In the genomic region with DNA sequence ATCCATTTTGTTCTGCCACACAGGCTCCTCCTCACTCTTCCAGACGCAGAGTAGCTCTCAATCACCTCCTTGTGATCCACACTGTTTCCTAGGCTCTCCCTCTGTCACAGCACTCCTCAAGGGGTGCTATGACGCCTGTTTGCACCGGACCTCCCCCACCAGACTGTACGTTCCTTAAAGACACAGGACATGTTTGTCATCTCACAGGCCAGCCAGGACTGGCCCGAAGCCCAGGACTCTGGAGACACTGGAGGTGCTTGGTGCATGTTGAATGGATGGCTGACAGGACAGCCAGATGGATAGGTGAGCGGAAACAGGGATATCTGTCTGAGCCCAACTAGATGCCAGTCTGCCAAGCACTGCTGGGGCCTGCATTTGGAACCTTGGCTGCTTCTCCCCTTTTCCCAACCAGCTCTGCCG, we compare ENCODE assay signal across 17 cellular contexts. TPM values are rescaled to one million over a fixed set of nuclear protein-coding genes. Genes with fewer than 3 reads are reported as not detected.
DNase-seq lines count a peak whose midpoint lies in the region; ATAC-seq and TF ChIP-seq lines count a peak whose summit lies in the region.
"Had no signal": no experiment of that assay in that cellular context is flagged by ENCODE, and none has a peak within 500 bp of the region (broad histone marks: within the 10 kb centered on the region; RNA-seq: fewer than 3 reads in every experiment).

No MANE protein-coding gene starts in this region.

- H4K20me1 ChIP-seq in HCT116 (ENCODE audit: insufficient read depth), result no peaks in the 10 kb centered on the region

- H3K27me3 ChIP-seq in HCT116 (ENCODE audit: insufficient read depth, low read length), result no peaks in the 10 kb centered on the region
- H3K27me3 ChIP-seq in WERI-Rb-1 (ENCODE audit: insufficient read depth, low read depth, severe bottlenecking), result no peaks in the 10 kb centered on the region
- no peaks in the 10 kb centered on the region for H3K27me3 ChIP-seq in heart left ventricle
- H3K27me3 ChIP-seq in gastrocnemius medialis, result no peaks in the 10 kb centered on the region
- H3K27me3 ChIP-seq: adrenal gland had no signal

- H3K9ac ChIP-seq in HCT116 (ENCODE audit: low read length), result no peak overlapping the region
- H3K9ac ChIP-seq: SK-N-SH had no signal

- TF ChIP-seq CTCF in HCT116 (IDR thresholded peaks at IDR 0.05 in 2 of 3, conservative IDR thresholded peaks at IDR 0.05 in 1 of 3; ENCODE audit: borderline replicate concordance in 1 of 3, insufficient read depth in 1 of 3, low read depth in 2 of 3, low read length in 2 of 3), result no peak
- no peak for TF ChIP-seq CTCF in WERI-Rb-1 (IDR thresholded peaks at IDR 0.05; ENCODE audit: low read depth, low read length)
- TF ChIP-seq CTCF in heart left ventricle (IDR thresholded peaks at IDR 0.05), result no peak
- TF ChIP-seq CTCF in gastrocnemius medialis (IDR thresholded peaks at IDR 0.05 in 4 of 5, conservative IDR thresholded peaks at IDR 0.05 in 1 of 5), result no peak

- no peaks in the 10 kb centered on the region for H3K9me2 ChIP-seq in HCT116 (ENCODE audit: insufficient read depth)
- H3K9me2 ChIP-seq: SK-N-SH had no signal

- no peak overlapping the region for H2AFZ ChIP-seq in HCT116 (ENCODE audit: low read depth, low read length, poor library complexity, severe bottlenecking)

- DNase-seq in HCT116 (ENCODE audit: low read depth, low spot score) (no peak), WERI-Rb-1 (peak; percentile 45), heart left ventricle (peak; percentile 50 to 93 (median 81)), gastrocnemius medialis (peak; percentile 59 to 73), SK-N-DZ (ENCODE audit: low spot score) (no peak)
- no peak for DNase-seq in stimulated activated naive CD4-positive, alpha-beta T cell treated with Interleukin-2 at 50 U/mL for 16 hours (lab: John Stamatoyannopoulos, UW)
- DNase-seq: activated CD4-positive, CD25-positive, alpha-beta regulatory T cell; adrenal gland; CD4-positive, alpha-beta memory T cell; natural killer cell; NCI-H1092; NCI-H748 treated with DMSO at 0.1 percent for 48 hours; SK-N-SH had no signal

- H3K9me3 Mint-ChIP-seq in activated T-helper 17 cell treated with anti-CD3 and anti-CD28 coated beads, Interleukin-2, amount 50 U/mL, for 72 hours, result no peaks in the 10 kb centered on the region
- H3K9me3 Mint-ChIP-seq: CD4-positive, alpha-beta memory T cell; natural killer cell had no signal

- CTCF ChIA-PET in HCT116 (lab: Charles Lee), result no interaction called here

- no peaks in the 10 kb centered on the region for H3K27me3 Mint-ChIP-seq in activated T-helper 17 cell treated with anti-CD3 and anti-CD28 coated beads, Interleukin-2, amount 50 U/mL, for 72 hours
- H3K27me3 Mint-ChIP-seq: CD4-positive, alpha-beta memory T cell had no signal

- ATAC-seq in HCT116 (peak; percentile 42), heart left ventricle (peak; percentile 77 to 84 (median 82)), gastrocnemius medialis (peak; percentile 52 to 62), GM18511 (IDR thresholded peaks at IDR 0.05; ENCODE audit: unreplicated experiment) (no peak)
- no peak for ATAC-seq in activated T-helper 17 cell treated with anti-CD3 and anti-CD28 coated beads, Interleukin-2, amount 50 U/mL, for 72 hours (replicated peaks)
- ATAC-seq: HepG2, natural killer cell had no signal

- no peak for TF ChIP-seq RAD21 in HCT116 (IDR thresholded peaks at IDR 0.05; ENCODE audit: low read depth)

- peaks cover 45% of the 10 kb centered on the region for H3K36me3 Mint-ChIP-seq in activated T-helper 17 cell treated with anti-CD3 and anti-CD28 coated beads, Interleukin-2, amount 50 U/mL, for 72 hours (ENCODE audit: low read depth)
- H3K36me3 Mint-ChIP-seq: natural killer cell had no signal

- H3K4me3 Mint-ChIP-seq in activated T-helper 17 cell treated with anti-CD3 and anti-CD28 coated beads, Interleukin-2, amount 50 U/mL, for 72 hours, result no peak overlapping the region
- H3K4me3 Mint-ChIP-seq: CD4-positive, alpha-beta memory T cell; natural killer cell had no signal

- WGBS in heart left ventricle, 4 donors, result 19 to 53% (median 39%) methylated on average over 6 to 7 of the region's 7 CpGs

- no peaks in the 10 kb centered on the region for H3K79me2 ChIP-seq in HCT116 (ENCODE audit: insufficient read depth, low read length)

- RAD21 ChIA-PET in HCT116 (lab: Charles Lee; ENCODE audit: low non-redundant PET in 1 of 2, low total read pairs in 2 of 2, uncharacterized antibody in 2 of 2, unreplicated experiment in 2 of 2), result no interaction called here

- no peak overlapping the region for H3K27ac Mint-ChIP-seq in activated T-helper 17 cell treated with anti-CD3 and anti-CD28 coated beads, Interleukin-2, amount 50 U/mL, for 72 hours
- H3K27ac Mint-ChIP-seq: CD4-positive, alpha-beta memory T cell had no signal

- H3K4me1 Mint-ChIP-seq in activated T-helper 17 cell treated with anti-CD3 and anti-CD28 coated beads, Interleukin-2, amount 50 U/mL, for 72 hours, result peaks cover 10% of the 10 kb centered on the region

- BruUV-seq in HCT116 (replicated peaks; lab: Mats Ljungman, UMichigan), result no TSS peak

- POLR2A ChIA-PET in HCT116 (lab: Charles Lee), result no interaction called here

- in situ Hi-C loops in gastrocnemius medialis (cut with MboI; ENCODE audit: low sequenced_read_pairs in 4 of 4), result loop anchor here in 1 of 4 donors (10.0 kb wide), 1 partner anchor 53 kb away; the partner anchor contains the start of gene BAIAP2L2

- H3K36me3 ChIP-seq in HCT116 (ENCODE audit: control insufficient read depth in 1 of 2, insufficient read depth in 2 of 2, low read length in 2 of 2) (no peaks in the 10 kb centered on the region; a peak in 1 of 4 replicates), WERI-Rb-1 (peaks cover 11% of the 10 kb centered on the region), heart left ventricle (peaks cover 0 to 16% (median 0%) of the 10 kb centered on the region in 9 donors), gastrocnemius medialis (peaks cover 0 to 6% of the 10 kb centered on the region in 2 donors)
- H3K36me3 ChIP-seq: adrenal gland had no signal

- H3K4me1 ChIP-seq in HCT116 (ENCODE audit: control insufficient read depth in 1 of 2, insufficient read depth in 2 of 2, low read length in 2 of 2) (peaks cover 18 to 21% of the 10 kb centered on the region in 2 experiments), heart left ventricle (peaks cover 0 to 60% (median 20%) of the 10 kb centered on the region in 12 donors), gastrocnemius medialis (peaks cover 37 to 49% of the 10 kb centered on the region in 2 donors)

- H3K4me2 ChIP-seq in HCT116 (ENCODE audit: low read length), result no peak overlapping the region
- H3K4me2 ChIP-seq: SK-N-SH had no signal

- H3K9me3 ChIP-seq in HCT116 (ENCODE audit: control insufficient read depth in 1 of 2, insufficient read depth in 1 of 2, low read depth in 1 of 2, low read length in 2 of 2) (no peaks in the 10 kb centered on the region), WERI-Rb-1 (ENCODE audit: severe bottlenecking) (peaks cover 6% of the 10 kb centered on the region), heart left ventricle (no peaks in the 10 kb centered on the region), gastrocnemius medialis (no peaks in the 10 kb centered on the region)
- H3K9me3 ChIP-seq: adrenal gland, SK-N-SH had no signal

- H3K27ac ChIP-seq in HCT116 (ENCODE audit: low read depth, low read length) (no peak overlapping the region), WERI-Rb-1 (peak overlapping the region; percentile 79), heart left ventricle (peak overlapping the region in 9 of 12 donors; percentile 31 to 83 (median 69)), gastrocnemius medialis (peak overlapping the region; percentile 74 to 97 (median 92))
- H3K27ac ChIP-seq: adrenal gland had no signal

- no peak overlapping the region for H3K4me3 ChIP-seq in HCT116 (replicated peaks in 1 of 2; ENCODE audit: low read depth in 1 of 2, low read length in 2 of 2)
- no peak overlapping the region for H3K4me3 ChIP-seq in WERI-Rb-1 (ENCODE audit: low read depth, low read length)
- H3K4me3 ChIP-seq in heart left ventricle, result no peak overlapping the region
- H3K4me3 ChIP-seq in gastrocnemius medialis, result peak overlapping the region in 1 of 4 donors; percentile 6
- H3K4me3 ChIP-seq: adrenal gland, skin epidermis had no signal

- intact Hi-C loops in HCT116 (cut with micrococcal nuclease), result no loop called here
- intact Hi-C loops in heart left ventricle (cut with DNase I), result no loop called here
- intact Hi-C loops in gastrocnemius medialis (cut with DNase I; ENCODE audit: low total_unique reads), result loop anchor here (2.0 kb wide), 1 partner anchor 99 kb away; no protein-coding TSS in a partner anchor

- TF ChIP-seq POLR2A in HCT116 (IDR thresholded peaks at IDR 0.05; ENCODE audit: borderline replicate concordance, extremely low read depth, insufficient read depth, insufficient read length) (no peak), heart left ventricle (IDR thresholded peaks at IDR 0.05) (no peak), gastrocnemius medialis (IDR thresholded peaks at IDR 0.05) (peak in 1 of 2 donors; percentile 57)

RNA-seq across cellular contexts. Expression of gene PLA2G6, which starts 13.6 kb away (rescaled TPM):
- total RNA-seq in HCT116 (2021; ENCODE audit: unreplicated experiment) (36.0 TPM), heart left ventricle (10 to 100 TPM in 6 of 9 donors, 1 to 10 TPM in 3; 6.1 to 17.9 (median 11.0) TPM), gastrocnemius medialis (10 to 100 TPM in 2 of 4 donors, 1 to 10 TPM in 2; 9.1 to 19.5 (median 12.1) TPM)
- polyA plus RNA-seq in HCT116 (2012), result 24.8 and 27.6 TPM in 2 replicates
- 10 to 100 TPM in 1 of 2 donors, 1 to 10 TPM in 1; 4.9 to 14.2 TPM for polyA plus RNA-seq in heart left ventricle
- polyA plus RNA-seq in SK-N-DZ (2014; cell fraction: cytosol; rRNA removed), result 18.9 and 22.7 TPM in 2 replicates
- 97.3 and 104 TPM in 2 replicates for polyA plus RNA-seq in SK-N-DZ (2014; cell fraction: nucleus; rRNA removed)
- 10 to 100 TPM; 36.6 to 90.7 TPM for total RNA-seq in activated T-helper 17 cell treated with anti-CD3 and anti-CD28 coated beads, Interleukin-2, amount 50 U/mL, for 72 hours

RNA-seq across cellular contexts. Expression of gene MAFF, which starts 33.8 kb away (rescaled TPM):
- total RNA-seq in HCT116 (2021; ENCODE audit: unreplicated experiment) (26.0 TPM), heart left ventricle (10 to 100 TPM in 3 of 9 donors, 1 to 10 TPM in 6; 1.9 to 35.8 (median 4.0) TPM), gastrocnemius medialis (100 to 1,000 TPM in 1 of 4 donors, 10 to 100 TPM in 3; 19.3 to 448 (median 33.4) TPM)
- polyA plus RNA-seq in HCT116 (2012), result 19.6 and 30.2 TPM in 2 replicates
- 10 to 100 TPM in 1 of 2 donors, 1 to 10 TPM in 1; 4.7 to 36.0 TPM for polyA plus RNA-seq in heart left ventricle
- 3.0 and 3.1 TPM in 2 replicates for polyA plus RNA-seq in SK-N-DZ (2014; cell fraction: cytosol; rRNA removed)
- 1.0 and 1.1 TPM in 2 replicates for polyA plus RNA-seq in SK-N-DZ (2014; cell fraction: nucleus; rRNA removed)
- total RNA-seq in activated T-helper 17 cell treated with anti-CD3 and anti-CD28 coated beads, Interleukin-2, amount 50 U/mL, for 72 hours, result 10 to 100 TPM; 15.7 to 58.8 TPM

RNA-seq across cellular contexts. Expression of gene BAIAP2L2, which starts 57.5 kb away (rescaled TPM):
- total RNA-seq in HCT116 (2021; ENCODE audit: unreplicated experiment) (1.0 TPM), heart left ventricle (under 1 TPM in 8 of 9 donors, not detected in 1; 0.09 to 0.30 (median 0.22) TPM), gastrocnemius medialis (1 to 10 TPM in 1 of 4 donors, under 1 TPM in 2, not detected in 1; 0.16 to 1.7 (median 0.72) TPM)
- polyA plus RNA-seq in HCT116 (2012), result 0.82 and 0.96 TPM in 2 replicates
- under 1 TPM; 0.17 to 0.27 TPM for polyA plus RNA-seq in heart left ventricle
- polyA plus RNA-seq in SK-N-DZ (2014; cell fraction: cytosol; rRNA removed), result 1.3 and 1.9 TPM in 2 replicates
- polyA plus RNA-seq in SK-N-DZ (2014; cell fraction: nucleus; rRNA removed), result 2.5 and 5.6 TPM in 2 replicates
- 1 to 10 TPM in 1 of 2 donors, under 1 TPM in 1; 0.84 to 2.1 TPM for total RNA-seq in activated T-helper 17 cell treated with anti-CD3 and anti-CD28 coated beads, Interleukin-2, amount 50 U/mL, for 72 hours
- polyA plus RNA-seq: CD4-positive, alpha-beta memory T cell had no signal

Comparison
In these comparisons a context has a peak if more than half of its experiments do, and no peak if none do; other contexts are left out.
1. ATAC-seq: peak in HCT116 (single experiment), heart left ventricle (4 of 4) and gastrocnemius medialis (2 of 2); none in activated T-helper 17 cell treated with anti-CD3 and anti-CD28 coated beads, Interleukin-2, amount 50 U/mL, for 72 hours (single experiment) and GM18511 (single experiment).
2. DNase-seq: peak in WERI-Rb-1 (single experiment), heart left ventricle (5 of 5) and gastrocnemius medialis (2 of 2); none in HCT116 (single experiment), stimulated activated naive CD4-positive, alpha-beta T cell treated with Interleukin-2 at 50 U/mL for 16 hours (single experiment) and SK-N-DZ (single experiment).